Comparison of ENCODE assay signal across 8 cellular contexts in the genomic region with DNA sequence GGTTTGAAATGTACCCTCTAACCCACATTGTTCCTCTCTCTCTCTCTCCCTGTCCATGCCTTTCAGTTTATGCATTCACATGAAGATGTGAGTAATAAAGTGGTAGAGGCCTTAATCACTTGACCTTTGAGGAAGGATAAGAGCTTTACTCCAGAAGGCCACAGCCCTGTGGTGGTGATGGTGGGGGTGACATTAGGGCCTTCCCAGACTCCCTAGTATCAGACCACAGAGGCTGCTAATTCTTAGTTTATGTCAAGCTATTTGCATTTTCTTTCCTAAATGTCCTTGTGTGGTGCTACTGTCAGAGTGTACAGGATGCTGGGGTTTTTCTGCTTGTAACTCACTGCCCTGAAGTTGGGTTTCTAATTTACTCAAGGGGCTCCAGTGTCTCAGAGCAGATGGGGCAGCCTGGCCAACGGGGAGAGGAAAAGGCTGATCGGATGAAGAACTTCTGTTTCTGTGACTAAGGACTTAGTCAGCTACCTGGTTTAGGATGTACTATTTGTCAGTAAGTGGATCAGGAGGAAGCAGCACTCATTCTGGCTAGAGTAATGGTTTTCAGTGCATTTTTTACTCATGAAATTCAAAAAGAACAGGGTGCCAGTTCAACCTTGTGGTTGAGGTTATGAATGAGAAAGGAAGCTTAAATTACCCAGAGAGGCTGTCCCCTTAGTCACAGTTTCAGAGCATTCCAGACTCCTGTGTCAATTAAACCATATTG.
A peak's percentile ranks its signal among the peaks of the same experiment; 100 is the strongest.
DNase-seq lines count a peak whose midpoint lies in the region; ATAC-seq and TF ChIP-seq lines count a peak whose summit lies in the region.

No MANE protein-coding gene starts in this region.

- CTCF ChIA-PET in AG04449 (lab: Yijun Ruan, JAX), result interaction anchor here (0.8 to 1.5 kb wide), 3 partner anchors 34 to 699 kb away, joined by 3 to 4 read pairs (median 3); no protein-coding TSS in a partner anchor

- DNase-seq in AG04449 (ENCODE audit: low read depth, low spot score) (peak; percentile 79), activated T-cell treated with anti-CD3 and anti-CD28 coated beads for 48 hours (ENCODE audit: low read depth) (peak; percentile 42), non-pigmented ciliary epithelial cell (ENCODE audit: low read depth) (peak; percentile 87), NCI-H1694 (lab: John Stamatoyannopoulos, UW) (no peak), mesenteric fat pad (ENCODE audit: low spot score) (no peak), NCI-H2081 treated with DMSO at 0.1 percent for 48 hours (lab: John Stamatoyannopoulos, UW) (no peak)

- H3K4me3 ChIP-seq in AG04449 (ENCODE audit: low read depth, low read length), result no peak overlapping the region

- ATAC-seq in GM19395 (IDR thresholded peaks at IDR 0.05; ENCODE audit: unreplicated experiment) (peak; percentile 95), HG03432 (IDR thresholded peaks at IDR 0.05; ENCODE audit: unreplicated experiment) (peak; percentile 93)

- TF ChIP-seq CTCF in AG04449 (IDR thresholded peaks at IDR 0.05; ENCODE audit: insufficient read depth, low read length, missing control alignments), result no peak

- POLR2A ChIA-PET in AG04449 (lab: Yijun Ruan, JAX), result interaction anchor here (0.7 to 2.5 kb wide), 22 partner anchors 11 to 387 kb away, joined by 3 to 27 read pairs (median 4); no protein-coding TSS in a partner anchor

Comparison
In these comparisons a context has a peak if more than half of its experiments do, and no peak if none do; other contexts are left out.
1. DNase-seq: peak in AG04449 (single experiment), activated T-cell treated with anti-CD3 and anti-CD28 coated beads for 48 hours (single experiment) and non-pigmented ciliary epithelial cell (single experiment); none in NCI-H1694 (single experiment), mesenteric fat pad (single experiment) and NCI-H2081 treated with DMSO at 0.1 percent for 48 hours (single experiment).